Comparison of ENCODE assay signal across 16 cellular contexts in genomic region chr6:44044154-44044539, GRCh38.
DNase-seq lines count a peak whose midpoint lies in the region; ATAC-seq lines count a peak whose summit lies in the region.
"Had no signal": no experiment of that assay in that cellular context is flagged by ENCODE, and none has a peak within 500 bp of the region (broad histone marks: within the 10 kb centered on the region; RNA-seq: fewer than 3 reads in every experiment).

No MANE protein-coding gene starts in this region.

- no peak overlapping the region for H4K8ac ChIP-seq in trophoblast cell (ENCODE audit: low read depth, low read length)

- H3K14ac ChIP-seq in trophoblast cell (ENCODE audit: low read length) = no peak overlapping the region

- peaks cover 3% of the 10 kb centered on the region for H3K79me2 ChIP-seq in trophoblast cell (ENCODE audit: control insufficient read depth, insufficient read depth, low read length, poor library complexity)

- H3K9ac ChIP-seq in SK-N-MC (ENCODE audit: insufficient read length) (peak overlapping the region; percentile 14), trophoblast cell (ENCODE audit: low read length) (no peak overlapping the region)

- H3K9me3 ChIP-seq in SK-N-MC (ENCODE audit: low read depth, low read length) (no peaks in the 10 kb centered on the region), trophoblast cell (ENCODE audit: insufficient read depth, low read depth, low read length) (peaks cover 2% of the 10 kb centered on the region)

- H3K4me1 ChIP-seq in trophoblast cell (ENCODE audit: control insufficient read depth in 1 of 2, insufficient read depth in 2 of 2, low read length in 2 of 2) = peaks cover 23 to 29% of the 10 kb centered on the region in 2 experiments

- peak overlapping the region; percentile 7 for H3K23ac ChIP-seq in trophoblast cell (ENCODE audit: low read length)

- no CpG with 5 or more reads among the region's 6 CpGs for WGBS in trophoblast cell (ENCODE audit: extremely low coverage, insufficient coverage, insufficient read length)

- H3K79me1 ChIP-seq in trophoblast cell (ENCODE audit: low read length) = peaks cover 23% of the 10 kb centered on the region

- H2BK5ac ChIP-seq in trophoblast cell (ENCODE audit: low read depth, low read length, poor library complexity) = no peak overlapping the region

- no peak overlapping the region for H2AFZ ChIP-seq in trophoblast cell (ENCODE audit: insufficient read depth, low read length, poor library complexity)

- H2AK5ac ChIP-seq in trophoblast cell (ENCODE audit: low read length) = no peak overlapping the region

- H2BK12ac ChIP-seq in trophoblast cell (ENCODE audit: low read length) = peak overlapping the region; percentile 58

- no peak overlapping the region for H3K4me3 ChIP-seq in SK-N-MC
- peak overlapping the region; percentile 38 for H3K4me3 ChIP-seq in trophoblast cell (ENCODE audit: low read depth, low read length)

- H3K27me3 ChIP-seq in trophoblast cell (ENCODE audit: insufficient read depth, low read length) = no peaks in the 10 kb centered on the region

- H3K4ac ChIP-seq in trophoblast cell (ENCODE audit: low read depth, low read length) = no peak overlapping the region

- H3K27ac ChIP-seq in SK-N-MC (peak overlapping the region; percentile 91), trophoblast cell (ENCODE audit: low read depth, low read length) (peak overlapping the region; percentile 54)
- H3K27ac ChIP-seq: VCaP had no signal

- peak; percentile 29 for DNase-seq in EH (ENCODE audit: low read depth)
- no peak for DNase-seq in SK-N-MC (ENCODE audit: low read depth, low spot score)
- peak; percentile 12 for DNase-seq in Right ventricle myocardium superior
- no peak for DNase-seq in trophoblast cell
- DNase-seq in midbrain (lab: John Stamatoyannopoulos, UW) = no peak
- DNase-seq in NCI-H526 (lab: John Stamatoyannopoulos, UW) = no peak
- no peak for DNase-seq in hypothalamus (lab: John Stamatoyannopoulos, UW)
- no peak for DNase-seq in NCI-H146 treated with DMSO at 0.1 percent for 48 hours (lab: John Stamatoyannopoulos, UW; ENCODE audit: unreplicated experiment)
- DNase-seq: activated T-cell treated with anti-CD3 and anti-CD28 coated beads for 4 hours; erythroblast; MV-4-11; naive thymus-derived CD4-positive, alpha-beta T cell; NCI-H345; SHP77; stimulated activated CD8-positive, alpha-beta memory T cell treated with anti-CD3 and anti-CD28 coated beads, Interleukin-4, amount 100 ng/mL, for 48 hours had no signal

- peak overlapping the region; percentile 52 for H4K91ac ChIP-seq in trophoblast cell (ENCODE audit: low read depth, low read length)

- H3K36me3 ChIP-seq in SK-N-MC (ENCODE audit: insufficient read depth, low read length) (no peaks in the 10 kb centered on the region), trophoblast cell (ENCODE audit: control insufficient read depth in 1 of 2, insufficient read depth in 2 of 2, low read length in 2 of 2) (no peaks in the 10 kb centered on the region)

- intact Hi-C loops in Right ventricle myocardium superior (cut with DNase I) = no loop called here

- no peak for ATAC-seq in Right ventricle myocardium superior (ENCODE audit: poor library complexity)

- no peak overlapping the region for H4K12ac ChIP-seq in trophoblast cell (ENCODE audit: low read depth, low read length)

- no peak overlapping the region for H2BK120ac ChIP-seq in trophoblast cell (ENCODE audit: insufficient read depth, low read length, poor library complexity)

- H3K4me2 ChIP-seq in trophoblast cell (ENCODE audit: low read length) = no peak overlapping the region

- no peak overlapping the region for H3K18ac ChIP-seq in trophoblast cell (ENCODE audit: low read length)

Comparison
In these comparisons a context has a peak if more than half of its experiments do, and no peak if none do; other contexts are left out.
1. DNase-seq: peak in EH (single experiment) and Right ventricle myocardium superior (single experiment); none in SK-N-MC (single experiment), trophoblast cell (0 of 2), midbrain (single experiment), NCI-H526 (0 of 2), hypothalamus (0 of 51) and NCI-H146 treated with DMSO at 0.1 percent for 48 hours (single experiment).